Comparison of ENCODE assay signal across 1 cellular context in the genomic region with DNA sequence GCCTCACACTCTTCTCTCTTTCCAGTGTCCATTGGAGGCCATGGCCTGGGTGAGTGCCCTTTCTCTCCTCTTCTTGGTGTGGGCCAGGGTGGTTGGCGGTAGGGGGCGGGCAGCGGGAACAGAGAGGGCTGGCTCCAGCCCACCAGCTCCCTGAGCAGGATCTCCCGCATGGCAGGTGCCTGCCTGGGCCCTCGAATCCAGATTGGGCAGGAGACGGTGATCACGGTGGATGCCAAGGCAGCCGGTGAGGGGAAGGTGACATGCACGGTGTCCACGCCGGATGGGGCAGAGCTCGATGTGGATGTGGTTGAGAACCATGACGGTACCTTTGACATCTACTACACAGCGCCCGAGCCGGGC.
TF ChIP-seq lines count a peak whose summit lies in the region.

No MANE protein-coding gene starts in this region.

TF ChIP-seq in IMR-90, 13 proteins besides CTCF, POLR2A, EP300 and RAD21:
- no peak for TF ChIP-seq NFE2L2 (IDR thresholded peaks at IDR 0.05; ENCODE audit: low read depth, low read length)
- no peak for TF ChIP-seq CEBPB (IDR thresholded peaks at IDR 0.05; ENCODE audit: low read depth, low read length)
- no peak for TF ChIP-seq RFX5 (IDR thresholded peaks at IDR 0.05; ENCODE audit: low read depth, low read length)
- no peak for TF ChIP-seq BHLHE40 (IDR thresholded peaks at IDR 0.05; ENCODE audit: low read depth, low read length)
- TF ChIP-seq MAFK (IDR thresholded peaks at IDR 0.05; ENCODE audit: low read depth, low read length), result no peak
- no peak for TF ChIP-seq RCOR1 (IDR thresholded peaks at IDR 0.05; ENCODE audit: insufficient replicate concordance, low read length)
- TF ChIP-seq SMC3 (IDR thresholded peaks at IDR 0.05; ENCODE audit: low read depth, low read length), result no peak
